23 cellular contexts compared by ENCODE assay signal in the genomic region with DNA sequence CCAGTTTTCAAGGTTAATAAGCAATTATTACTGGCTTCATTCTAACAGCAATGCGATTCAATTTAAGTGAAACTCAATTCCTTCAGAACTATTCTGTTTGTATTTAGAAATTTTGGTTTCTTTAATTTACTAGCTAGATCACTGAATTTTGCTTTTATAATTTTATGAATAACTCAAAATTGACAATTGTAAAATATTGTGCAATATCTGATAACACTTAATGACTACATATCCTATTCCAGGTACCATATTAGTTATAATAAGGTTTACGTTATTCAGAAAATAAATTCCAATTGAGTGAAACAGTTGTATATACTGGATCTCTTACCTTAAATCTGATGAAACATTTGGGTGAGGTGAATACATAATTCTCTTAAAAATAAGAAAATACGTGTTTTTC.
"Had no signal": no experiment of that assay in that cellular context is flagged by ENCODE, and none has a peak within 500 bp of the region (broad histone marks: within the 10 kb centered on the region; RNA-seq: fewer than 3 reads in every experiment).

No MANE protein-coding gene starts in this region.

- H3K4me2 ChIP-seq: KMS-11 had no signal

- H3K4me3 ChIP-seq: SJSA1, SK-N-MC had no signal

- H3K27ac ChIP-seq: HL-60, KMS-11, SJSA1, SK-N-MC had no signal

- H3K4me1 ChIP-seq: SJSA1 had no signal

- FAIRE-seq: HTR-8/SVneo, RCC 7860 had no signal

- H3K9ac ChIP-seq: KMS-11 had no signal

- H3K27me3 ChIP-seq: SJSA1 had no signal

- H3K36me3 ChIP-seq: SJSA1 had no signal

- DNase-seq: Kasumi-1, MV-4-11, NCI-H1048, NCI-H1105, NCI-H1417, NCI-H1436 treated with DMSO at 0.1 percent for 48 hours, NCI-H1694, NCI-H187 treated with DMSO at 0.1 percent for 48 hours, NCI-H2029 treated with DMSO at 0.1 percent for 48 hours, NCI-H2107, NCI-H2227 treated with DMSO at 0.1 percent for 48 hours, NCI-H524, NCI-H69, NCI-H774, Right ventricle myocardium superior, RPMI8226, SIG-M5 had no signal

- H3K9me3 ChIP-seq: SJSA1 had no signal
